ENCODE assay signal across 22 cellular contexts in genomic region chr17:19417611-19418010, GRCh38. TPM values are rescaled to one million over a fixed set of nuclear protein-coding genes. Genes with fewer than 3 reads are reported as not detected.
"Had no signal": no experiment of that assay in that cellular context is flagged by ENCODE, and none has a peak within 500 bp of the region (broad histone marks: within the 10 kb centered on the region; RNA-seq: fewer than 3 reads in every experiment).

No MANE protein-coding gene starts in this region.

- ATAC-seq: left colon; lower lobe of right lung; stimulated activated naive CD8-positive, alpha-beta T cell treated with anti-CD3 and anti-CD28 coated beads, Interleukin-15, amount 100 ng/mL, for 72 hours had no signal

- H3K36me3 ChIP-seq: lower lobe of right lung, prostate gland, right atrium auricular region, suprapubic skin had no signal

- H3K36me3 Mint-ChIP-seq: activated naive CD4-positive, alpha-beta T cell treated with anti-CD3 and anti-CD28 coated beads, Interleukin-2, amount 50 U/mL, for 24 hours had no signal

- H3K9me3 ChIP-seq: lower lobe of right lung, prostate gland, right atrium auricular region, suprapubic skin had no signal

- H3K4me1 ChIP-seq: lower lobe of right lung, prostate gland, right atrium auricular region had no signal

- DNase-seq: activated CD4-positive, CD25-positive, alpha-beta regulatory T cell treated with anti-CD3 and anti-CD28 coated beads, Interleukin-2, amount 50 U/mL, for 72 hours; activated CD8-positive, alpha-beta memory T cell treated with anti-CD3 and anti-CD28 coated beads for 24 hours; activated CD8-positive, alpha-beta memory T cell treated with anti-CD3 and anti-CD28 coated beads, Interleukin-2, amount 50 U/mL, for 48 hours; activated effector memory CD4-positive, alpha-beta T cell treated with anti-CD3 and anti-CD28 coated beads, Interleukin-2, amount 50 U/mL, for 16 hours; activated T-cell treated with anti-CD3 and anti-CD28 coated beads, Interleukin-2, amount 50 U/mL, for 48 hours; dorsolateral prefrontal cortex; hippocampal formation; left colon; lower lobe of right lung; stimulated activated CD4-positive, alpha-beta T cell treated with anti-CD3 and anti-CD28 coated beads, Interleukin-15, amount 100 ng/mL, for 24 hours; stimulated activated CD4-positive, alpha-beta T cell treated with anti-CD3 and anti-CD28 coated beads, Interleukin-2, amount 100 ng/mL, for 48 hours; stimulated activated naive CD8-positive, alpha-beta T cell treated with anti-CD3 and anti-CD28 coated beads, Interleukin-15, amount 100 ng/mL, for 72 hours; T-helper 2 cell; trophoblast cell had no signal

- H3K9me3 Mint-ChIP-seq: activated naive CD4-positive, alpha-beta T cell treated with anti-CD3 and anti-CD28 coated beads, Interleukin-2, amount 50 U/mL, for 24 hours; neural crest cell; stimulated activated naive CD8-positive, alpha-beta T cell treated with anti-CD3 and anti-CD28 coated beads, Interleukin-15, amount 100 ng/mL, for 72 hours had no signal

- H3K4me1 Mint-ChIP-seq: activated naive CD4-positive, alpha-beta T cell treated with anti-CD3 and anti-CD28 coated beads, Interleukin-2, amount 50 U/mL, for 24 hours; neural crest cell had no signal

- H3K4me3 ChIP-seq: dorsolateral prefrontal cortex, lower lobe of right lung, prostate gland, right atrium auricular region, suprapubic skin had no signal

- H3K27me3 Mint-ChIP-seq: activated naive CD4-positive, alpha-beta T cell treated with anti-CD3 and anti-CD28 coated beads, Interleukin-2, amount 50 U/mL, for 24 hours had no signal

- H3K27me3 ChIP-seq: dorsolateral prefrontal cortex, right atrium auricular region, suprapubic skin had no signal

- H3K27ac ChIP-seq: epithelial cell of prostate, lower lobe of right lung, prostate gland, suprapubic skin, VCaP had no signal

- H3K27ac Mint-ChIP-seq: activated naive CD4-positive, alpha-beta T cell treated with anti-CD3 and anti-CD28 coated beads, Interleukin-2, amount 50 U/mL, for 24 hours had no signal

- H3K4me3 Mint-ChIP-seq: activated naive CD4-positive, alpha-beta T cell treated with anti-CD3 and anti-CD28 coated beads, Interleukin-2, amount 50 U/mL, for 24 hours; neural crest cell; stimulated activated naive CD8-positive, alpha-beta T cell treated with anti-CD3 and anti-CD28 coated beads, Interleukin-15, amount 100 ng/mL, for 72 hours had no signal

RNA-seq across cellular contexts. Expression of gene MFAP4, which starts 30.6 kb away (rescaled TPM):
- total RNA-seq: mononuclear cell had no signal
